Comparison of ENCODE assay signal across 1 cellular context in genomic region chr20:48657426-48658197, GRCh38.
TF ChIP-seq lines count a peak whose summit lies in the region.

No MANE protein-coding gene starts in this region.

TF ChIP-seq in HepG2, 621 proteins besides CTCF, POLR2A, EP300 and RAD21 (continued from another document and continues in another):
- TF ChIP-seq ARID2 (CRISPR knock-in tag; IDR thresholded peaks at IDR 0.05; ENCODE audit: borderline replicate concordance) (no peak), ZNF549 (CRISPR knock-in tag; IDR thresholded peaks at IDR 0.05) (no peak), STAT5B (CRISPR knock-in tag; IDR thresholded peaks at IDR 0.05) (no peak), ZFP37 (CRISPR knock-in tag; IDR thresholded peaks at IDR 0.05; ENCODE audit: borderline replicate concordance) (no peak), ZNF703 (CRISPR knock-in tag; IDR thresholded peaks at IDR 0.05; ENCODE audit: borderline replicate concordance) (no peak), CEBPB (IDR thresholded peaks at IDR 0.05; ENCODE audit: borderline replicate concordance, low read depth, low read length) (no peak), SOX5 (CRISPR knock-in tag; IDR thresholded peaks at IDR 0.05; ENCODE audit: borderline replicate concordance) (no peak), ZSCAN5A (CRISPR knock-in tag; IDR thresholded peaks at IDR 0.05; ENCODE audit: borderline replicate concordance) (no peak), NFAT5 (CRISPR knock-in tag; IDR thresholded peaks at IDR 0.05) (no peak), CENPT (CRISPR knock-in tag; IDR thresholded peaks at IDR 0.05; ENCODE audit: low read depth) (no peak), TEAD2 (CRISPR knock-in tag; IDR thresholded peaks at IDR 0.05) (no peak), RERE (CRISPR knock-in tag; IDR thresholded peaks at IDR 0.05; ENCODE audit: low read depth) (no peak), ZNF574 (CRISPR knock-in tag; IDR thresholded peaks at IDR 0.05) (no peak), FOXC1 (CRISPR knock-in tag; IDR thresholded peaks at IDR 0.05; ENCODE audit: borderline replicate concordance) (peak; percentile 54; the same call in 1 of the 2 replicates), JUND (CRISPR knock-in tag; IDR thresholded peaks at IDR 0.05) (no peak), CHD2 (IDR thresholded peaks at IDR 0.05; ENCODE audit: low read depth, low read length) (no peak), ETS1 (CRISPR knock-in tag; IDR thresholded peaks at IDR 0.05) (no peak), TEF (CRISPR knock-in tag; IDR thresholded peaks at IDR 0.05) (no peak), SALL2 (CRISPR knock-in tag; IDR thresholded peaks at IDR 0.05) (no peak), SIX4 (CRISPR knock-in tag; IDR thresholded peaks at IDR 0.05) (no peak), SNRNP70 (IDR thresholded peaks at IDR 0.05; ENCODE audit: low read depth, low read length) (no peak), E2F2 (CRISPR knock-in tag; IDR thresholded peaks at IDR 0.05; ENCODE audit: borderline replicate concordance) (no peak), ZNF460 (CRISPR knock-in tag; IDR thresholded peaks at IDR 0.05; ENCODE audit: borderline replicate concordance) (no peak), TARDBP (CRISPR knock-in tag; IDR thresholded peaks at IDR 0.05) (no peak), ZNF572 (CRISPR knock-in tag; IDR thresholded peaks at IDR 0.05) (0 out of 2 replicates have a peak, but pooled peaks have one; percentile 34), SIN3B (IDR thresholded peaks at IDR 0.05; ENCODE audit: low read length) (no peak; the same call in 1 of the 2 replicates), FOSL2 (CRISPR knock-in tag; IDR thresholded peaks at IDR 0.05) (no peak; the same call in 1 of the 2 replicates), ZFP1 (CRISPR knock-in tag; IDR thresholded peaks at IDR 0.05) (no peak), ZIK1 (CRISPR knock-in tag; IDR thresholded peaks at IDR 0.05; ENCODE audit: borderline replicate concordance, low read depth) (no peak), ZNF660 (CRISPR knock-in tag; IDR thresholded peaks at IDR 0.05; ENCODE audit: borderline replicate concordance, low read depth) (no peak), TRIM22 (IDR thresholded peaks at IDR 0.05) (no peak), SMAD9 (CRISPR knock-in tag; IDR thresholded peaks at IDR 0.05) (no peak), TERF1 (CRISPR knock-in tag; IDR thresholded peaks at IDR 0.05) (no peak), TBX3 (IDR thresholded peaks at IDR 0.05; ENCODE audit: borderline replicate concordance) (no peak), ZNF430 (CRISPR knock-in tag; IDR thresholded peaks at IDR 0.05) (no peak), ZNF446 (CRISPR knock-in tag; IDR thresholded peaks at IDR 0.05) (no peak), CEBPG (CRISPR knock-in tag; IDR thresholded peaks at IDR 0.05) (no peak), HIVEP1 (CRISPR knock-in tag; IDR thresholded peaks at IDR 0.05) (no peak), BORCS8-MEF2B (CRISPR knock-in tag; IDR thresholded peaks at IDR 0.05) (no peak), ZNF501 (CRISPR knock-in tag; IDR thresholded peaks at IDR 0.05) (peak; percentile 42), ZMAT5 (CRISPR knock-in tag; IDR thresholded peaks at IDR 0.05; ENCODE audit: borderline replicate concordance, low read depth) (no peak), ZNF772 (CRISPR knock-in tag; IDR thresholded peaks at IDR 0.05) (no peak), BHLHE40 (IDR thresholded peaks at IDR 0.05; ENCODE audit: low read length) (no peak), TMF1 (CRISPR knock-in tag; IDR thresholded peaks at IDR 0.05; ENCODE audit: low read depth) (no peak), TGIF2 (CRISPR knock-in tag; IDR thresholded peaks at IDR 0.05) (no peak)
